In genomic region chr1:246280551-246280950, GRCh38 we compare ENCODE assay signal across 9 cellular contexts.
DNase-seq lines count a peak whose midpoint lies in the region; ATAC-seq and TF ChIP-seq lines count a peak whose summit lies in the region.
"Had no signal": no experiment of that assay in that cellular context is flagged by ENCODE, and none has a peak within 500 bp of the region (broad histone marks: within the 10 kb centered on the region; RNA-seq: fewer than 3 reads in every experiment).

No MANE protein-coding gene starts in this region.

- H3K27me3 Mint-ChIP-seq in MCF 10A (ENCODE audit: insufficient read depth, unreplicated experiment) (no peaks in the 10 kb centered on the region), endothelial cell (ENCODE audit: unreplicated experiment) (peaks cover 2% of the 10 kb centered on the region)

- ATAC-seq in upper lobe of right lung (no peak), HG03354 (IDR thresholded peaks at IDR 0.05; ENCODE audit: poor library complexity, severe bottlenecking, unreplicated experiment) (no peak)

- H3K4me1 Mint-ChIP-seq in MCF 10A (ENCODE audit: insufficient read depth, unreplicated experiment), result no peaks in the 10 kb centered on the region
- H3K4me1 Mint-ChIP-seq in endothelial cell (ENCODE audit: unreplicated experiment), result peaks cover 10% of the 10 kb centered on the region

- BruUV-seq in MCF 10A (replicated peaks; lab: Mats Ljungman, UMichigan), result no TSS peak

- H3K27me3 ChIP-seq in breast epithelium (no peaks in the 10 kb centered on the region), upper lobe of right lung (no peaks in the 10 kb centered on the region)

- intact Hi-C loops in MCF 10A (cut with micrococcal nuclease) (loop anchor here (1.0 to 5.0 kb wide), 6 partner anchors 170 to 1201 kb away; no protein-coding TSS in a partner anchor), breast epithelium (cut with DNase I; ENCODE audit: low total_unique reads) (no loop called here), upper lobe of right lung (cut with DNase I) (no loop called here)

- H3K36me3 ChIP-seq in breast epithelium, result no peaks in the 10 kb centered on the region
- no peaks in the 10 kb centered on the region for H3K36me3 ChIP-seq in upper lobe of right lung

- peak; percentile 47 for DNase-seq in MCF 10A (ENCODE audit: unreplicated experiment)
- DNase-seq in breast epithelium (ENCODE audit: low spot score in 2 of 2), result no peak
- peak; percentile 42 for DNase-seq in NCI-H774 (lab: John Stamatoyannopoulos, UW)
- DNase-seq in endothelial cell (ENCODE audit: low spot score), result peak; percentile 14
- no peak for DNase-seq in upper lobe of right lung
- no peak for DNase-seq in HPDE6-E6E7 (ENCODE audit: extremely low spot score)
- DNase-seq in ecto neural progenitor cell (ENCODE audit: low spot score), result no peak

- H3K27ac ChIP-seq in breast epithelium, result no peak overlapping the region
- H3K27ac ChIP-seq in upper lobe of right lung, result no peak overlapping the region
- H3K27ac ChIP-seq: skin epidermis had no signal

- H3K4me3 Mint-ChIP-seq in MCF 10A (ENCODE audit: unreplicated experiment), result no peak overlapping the region
- H3K4me3 Mint-ChIP-seq in endothelial cell (ENCODE audit: unreplicated experiment), result no peak overlapping the region

- H3K9me3 ChIP-seq in breast epithelium (no peaks in the 10 kb centered on the region), upper lobe of right lung (no peaks in the 10 kb centered on the region)

- H3K27ac Mint-ChIP-seq in MCF 10A (ENCODE audit: low read depth, unreplicated experiment) (no peak overlapping the region), endothelial cell (ENCODE audit: unreplicated experiment) (no peak overlapping the region)

- TF ChIP-seq POLR2A in breast epithelium (IDR thresholded peaks at IDR 0.05), result no peak

- no peaks in the 10 kb centered on the region for H3K9me3 Mint-ChIP-seq in MCF 10A (ENCODE audit: unreplicated experiment)
- no peaks in the 10 kb centered on the region for H3K9me3 Mint-ChIP-seq in endothelial cell (ENCODE audit: unreplicated experiment)

- POLR2A ChIA-PET in MCF 10A (lab: Yijun Ruan, JAX), result interaction anchor here (0.6 kb wide), 1 partner anchor 1073 kb away, joined by 3 read pairs; no protein-coding TSS in a partner anchor

- H3K4me3 ChIP-seq in breast epithelium (no peak overlapping the region), upper lobe of right lung (no peak overlapping the region)
- H3K4me3 ChIP-seq: skin epidermis had no signal

- CTCF ChIA-PET in MCF 10A (lab: Yijun Ruan, JAX), result interaction anchor here (0.6 to 4.9 kb wide), 44 partner anchors 8 to 1995 kb away, joined by 3 to 60 read pairs (median 4); partner anchors contain the start of gene KIF26B

- H3K36me3 Mint-ChIP-seq in MCF 10A (ENCODE audit: insufficient read depth, unreplicated experiment), result no peaks in the 10 kb centered on the region
- no peaks in the 10 kb centered on the region for H3K36me3 Mint-ChIP-seq in endothelial cell (ENCODE audit: low read depth, unreplicated experiment)

- peak; percentile 43 for TF ChIP-seq CTCF in MCF 10A (IDR thresholded peaks at IDR 0.05; ENCODE audit: unreplicated experiment)
- no peak for TF ChIP-seq CTCF in breast epithelium (IDR thresholded peaks at IDR 0.05)
- TF ChIP-seq CTCF in endothelial cell (IDR thresholded peaks at IDR 0.05; ENCODE audit: unreplicated experiment), result no peak
- peak; percentile 13 for TF ChIP-seq CTCF in upper lobe of right lung (IDR thresholded peaks at IDR 0.05)

- no peaks in the 10 kb centered on the region for H3K4me1 ChIP-seq in breast epithelium
- no peaks in the 10 kb centered on the region for H3K4me1 ChIP-seq in upper lobe of right lung

Comparison
In these comparisons a context has a peak if more than half of its experiments do, and no peak if none do; other contexts are left out.
1. DNase-seq: peak in MCF 10A (single experiment), NCI-H774 (single experiment) and endothelial cell (single experiment); none in breast epithelium (0 of 2), upper lobe of right lung (single experiment), HPDE6-E6E7 (single experiment) and ecto neural progenitor cell (single experiment).
2. CTCF ChIP-seq: peak in MCF 10A (single experiment) and upper lobe of right lung (single experiment); none in breast epithelium (0 of 3) and endothelial cell (single experiment).